Comparison of ENCODE assay signal across 8 cellular contexts in the genomic region with DNA sequence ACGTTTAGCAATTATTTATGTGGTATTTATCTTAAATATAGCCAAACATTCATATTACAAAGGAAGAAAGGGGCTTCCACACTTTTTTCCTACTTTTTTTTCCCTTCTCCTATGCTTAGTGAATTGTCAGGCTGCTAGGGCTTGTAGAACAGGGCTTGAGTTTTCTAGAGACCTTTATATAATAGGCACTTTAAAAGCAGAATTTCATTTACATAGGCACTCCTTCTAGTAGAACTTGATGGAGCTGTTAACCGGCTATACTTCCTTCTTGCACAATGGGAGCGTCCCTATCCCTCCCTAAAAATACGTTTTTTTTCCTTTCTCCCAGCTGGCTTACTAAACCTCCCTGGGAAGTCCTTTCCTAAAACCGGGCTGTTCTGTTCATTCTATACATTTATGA. TPM values are rescaled to one million over a fixed set of nuclear protein-coding genes. Genes with fewer than 3 reads are reported as not detected.
DNase-seq lines count a peak whose midpoint lies in the region; ATAC-seq, FAIRE-seq and TF ChIP-seq lines count a peak whose summit lies in the region.

No MANE protein-coding gene starts in this region.

- H3K9ac ChIP-seq in KMS-11 (peak overlapping the region; percentile 86; the same call in 1 of the 2 replicates), muscle layer of colon (ENCODE audit: low read length) (peak overlapping the region; percentile 63)

- ATAC-seq in GM18907 (IDR thresholded peaks at IDR 0.05; ENCODE audit: unreplicated experiment) = no peak

- H3K27me3 ChIP-seq in BE2C (no peaks in the 10 kb centered on the region), KMS-11 (ENCODE audit: insufficient read depth, low read depth) (no peaks in the 10 kb centered on the region), bronchial epithelial cell (ENCODE audit: control insufficient read depth, insufficient read depth, low read length) (no peaks in the 10 kb centered on the region), muscle layer of colon (ENCODE audit: control insufficient read depth in 1 of 2, insufficient read depth in 2 of 2, low read length in 2 of 2) (no peaks in the 10 kb centered on the region)

- DNase-seq in BE2C = no peak
- DNase-seq in bronchial epithelial cell (ENCODE audit: low read depth) = peak; percentile 33
- DNase-seq in NCI-H2227 (lab: John Stamatoyannopoulos, UW; ENCODE audit: unreplicated experiment) = no peak
- DNase-seq in DMS79 (lab: John Stamatoyannopoulos, UW) = no peak
- no peak for DNase-seq in NCI-H2107 treated with DMSO at 0.1 percent for 48 hours (lab: John Stamatoyannopoulos, UW; ENCODE audit: unreplicated experiment)

- no peaks in the 10 kb centered on the region for H4K20me1 ChIP-seq in KMS-11 (ENCODE audit: insufficient read depth)

- H3K9me3 ChIP-seq in BE2C = no peaks in the 10 kb centered on the region
- no peaks in the 10 kb centered on the region for H3K9me3 ChIP-seq in muscle layer of colon (ENCODE audit: low read length)

- H3K4me2 ChIP-seq in KMS-11 = peak overlapping the region; percentile 71

- H3K36me3 ChIP-seq in BE2C (peaks cover 31% of the 10 kb centered on the region), KMS-11 (ENCODE audit: insufficient read depth) (no peaks in the 10 kb centered on the region), bronchial epithelial cell (ENCODE audit: control insufficient read depth, insufficient read depth, low read length) (peaks cover 2% of the 10 kb centered on the region), muscle layer of colon (ENCODE audit: insufficient read depth, low read length) (peaks cover 16% of the 10 kb centered on the region)

- peak overlapping the region; percentile 82; the same call in 1 of the 2 replicates for H3K27ac ChIP-seq in KMS-11
- peak overlapping the region; percentile 75 for H3K27ac ChIP-seq in muscle layer of colon (ENCODE audit: low read depth, low read length)

- no peak overlapping the region for H2AFZ ChIP-seq in KMS-11 (ENCODE audit: low read depth)

- FAIRE-seq in bronchial epithelial cell (lab: Jason Lieb, UNC) = no peak

- peaks cover 25% of the 10 kb centered on the region; the same call in 1 of the 2 replicates for H3K79me2 ChIP-seq in KMS-11 (ENCODE audit: insufficient read depth, low read depth)

- H3K4me1 ChIP-seq in BE2C (no peaks in the 10 kb centered on the region), KMS-11 (ENCODE audit: low read depth, poor library complexity, severe bottlenecking) (peaks cover 12% of the 10 kb centered on the region), muscle layer of colon (ENCODE audit: insufficient read depth, low read length) (peaks cover 31% of the 10 kb centered on the region)

- H3K4me3 ChIP-seq in BE2C (ENCODE audit: low read depth, low read length) = peak overlapping the region; percentile 89
- H3K4me3 ChIP-seq in KMS-11 (IDR thresholded peaks at IDR 0.05; ENCODE audit: insufficient read depth, low read depth, low read length) = no peak overlapping the region
- peak overlapping the region; percentile 90 for H3K4me3 ChIP-seq in bronchial epithelial cell (ENCODE audit: low read depth, low read length)
- peak overlapping the region in 1 of 2 donors; percentile 80 for H3K4me3 ChIP-seq in muscle layer of colon (ENCODE audit: low read depth in 1 of 2, low read length in 2 of 2)

- TF ChIP-seq CTCF in BE2C (IDR thresholded peaks at IDR 0.05; ENCODE audit: low read depth, low read length) = no peak
- TF ChIP-seq CTCF in KMS-11 (conservative IDR thresholded peaks at IDR 0.05; ENCODE audit: low read depth, low read length) = no peak
- no peak for TF ChIP-seq CTCF in bronchial epithelial cell (IDR thresholded peaks at IDR 0.05; ENCODE audit: insufficient read depth, low read length, severe bottlenecking)

RNA-seq across cellular contexts. Expression of a gene that starts 1.1 kb away (rescaled TPM):
- 10.8 TPM for polyA plus RNA-seq in BE2C (2012; ENCODE audit: insufficient read depth, insufficient read length, low read depth)
- 17.5 and 19.0 TPM in 2 replicates for total RNA-seq in bronchial epithelial cell

RNA-seq across cellular contexts. Expression of a gene that starts 17.3 kb away (rescaled TPM):
- not detected for polyA plus RNA-seq in BE2C (2012; ENCODE audit: insufficient read depth, insufficient read length, low read depth)
- total RNA-seq in bronchial epithelial cell = 4.2 and 4.5 TPM in 2 replicates
